8 cellular contexts compared by ENCODE assay signal in the genomic region with DNA sequence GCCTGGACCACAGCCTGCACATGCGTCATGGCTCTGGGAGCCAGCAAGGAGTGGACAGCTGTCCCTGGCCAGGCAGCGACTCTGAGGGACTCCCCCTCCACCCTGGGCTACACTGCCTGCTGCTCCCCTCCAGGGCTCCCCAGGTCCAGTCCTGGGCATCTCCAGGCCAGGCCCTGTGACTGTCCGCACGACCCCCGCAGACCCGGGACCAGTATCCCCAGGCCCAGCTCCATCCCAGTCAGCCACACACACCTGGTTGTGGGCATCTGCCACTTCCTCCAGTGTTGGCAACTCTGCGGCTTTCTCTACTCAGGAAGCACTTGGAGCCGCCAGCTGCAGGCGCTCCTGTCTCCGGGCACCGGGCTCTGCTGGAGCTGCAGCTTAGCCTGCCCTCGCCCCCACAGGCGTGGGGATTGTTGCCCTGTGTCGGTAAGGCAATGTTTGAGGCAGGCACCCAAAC. TPM values are rescaled to one million over a fixed set of nuclear protein-coding genes. Genes with fewer than 3 reads are reported as not detected.
DNase-seq lines count a peak whose midpoint lies in the region; ATAC-seq and TF ChIP-seq lines count a peak whose summit lies in the region.

No MANE protein-coding gene starts in this region.

- no peak for TF ChIP-seq CTCF in endodermal cell (conservative IDR thresholded peaks at IDR 0.05)
- TF ChIP-seq CTCF in natural killer cell (IDR thresholded peaks at IDR 0.05): no peak

- intact Hi-C loops in natural killer cell (cut with micrococcal nuclease): loop anchor here (1.0 kb wide), 2 partner anchors 32 to 52 kb away; partner anchors contain the start of genes EP400 and PUS1

- DNase-seq in AG20443 (ENCODE audit: low spot score) (peak; percentile 96), NT2/D1 (ENCODE audit: low read depth, low spot score) (no peak), endodermal cell (no peak), natural killer cell (no peak), SIG-M5 (lab: John Stamatoyannopoulos, UW) (no peak), DMS79 treated with DMSO at 0.1 percent for 48 hours (lab: John Stamatoyannopoulos, UW) (no peak), HuH-7 (ENCODE audit: low spot score) (no peak), COLO829 (ENCODE audit: low spot score) (no peak)

- peaks cover 14% of the 10 kb centered on the region for H3K36me3 ChIP-seq in NT2/D1 (ENCODE audit: insufficient read depth, insufficient read length, low read length)
- H3K36me3 ChIP-seq in endodermal cell (ENCODE audit: control insufficient read depth, insufficient read depth, low read length): peaks cover 23% of the 10 kb centered on the region

- peak overlapping the region; percentile 82 for H3K27ac Mint-ChIP-seq in endodermal cell
- peak overlapping the region; percentile 77 to 92 for H3K27ac Mint-ChIP-seq in natural killer cell

- H3K4me1 Mint-ChIP-seq in endodermal cell: peaks cover 11% of the 10 kb centered on the region
- H3K4me1 Mint-ChIP-seq in natural killer cell: peaks cover 0 to 36% of the 10 kb centered on the region in 2 donors

- H3K27me3 ChIP-seq in NT2/D1 (ENCODE audit: insufficient read depth, insufficient read length): no peaks in the 10 kb centered on the region
- H3K27me3 ChIP-seq in endodermal cell (ENCODE audit: control insufficient read depth, insufficient read depth, low read length, poor library complexity, severe bottlenecking): no peaks in the 10 kb centered on the region

- H3K9ac ChIP-seq in NT2/D1 (ENCODE audit: insufficient read length, low read depth): peak overlapping the region; percentile 85
- peak overlapping the region; percentile 69 for H3K9ac ChIP-seq in endodermal cell (ENCODE audit: extremely low read depth, low read length, poor library complexity, severe bottlenecking)

- 95 to 97% methylated on average over 12 to 14 of the region's 14 CpGs for WGBS in endodermal cell (ENCODE audit: insufficient coverage in 1 of 2, insufficient read length in 1 of 2), 2 experiments

- H3K4me3 Mint-ChIP-seq in endodermal cell (peak overlapping the region; percentile 79), natural killer cell (peak overlapping the region; percentile 88)

- ATAC-seq in natural killer cell: no peak

- H3K36me3 Mint-ChIP-seq in endodermal cell (ENCODE audit: low read depth): peaks cover 15% of the 10 kb centered on the region
- no peaks in the 10 kb centered on the region for H3K36me3 Mint-ChIP-seq in natural killer cell

- H3K27me3 Mint-ChIP-seq in endodermal cell (ENCODE audit: insufficient read depth) (no peaks in the 10 kb centered on the region), natural killer cell (ENCODE audit: low read depth in 2 of 2) (no peaks in the 10 kb centered on the region)

- H3K4me1 ChIP-seq in NT2/D1 (ENCODE audit: insufficient read depth, insufficient read length): peaks cover 31% of the 10 kb centered on the region
- H3K4me1 ChIP-seq in endodermal cell (ENCODE audit: control insufficient read depth, insufficient read depth, low read length): peaks cover 5% of the 10 kb centered on the region

- peak overlapping the region; percentile 52 for H3K4me3 ChIP-seq in NT2/D1 (ENCODE audit: insufficient read length, low read depth)
- H3K4me3 ChIP-seq in endodermal cell (ENCODE audit: low read length): peak overlapping the region; percentile 87

- H3K9me3 ChIP-seq in NT2/D1 (ENCODE audit: insufficient read depth, low read length) (no peaks in the 10 kb centered on the region), endodermal cell (ENCODE audit: control insufficient read depth, low read length) (no peaks in the 10 kb centered on the region)

- H3K27ac ChIP-seq in endodermal cell (ENCODE audit: low read depth, low read length): no peak overlapping the region

- H3K9me3 Mint-ChIP-seq in endodermal cell (no peaks in the 10 kb centered on the region), natural killer cell (no peaks in the 10 kb centered on the region)

RNA-seq across cellular contexts. Expression of gene ULK1, which starts 2.4 kb away (rescaled TPM):
- total RNA-seq in endodermal cell: 100 to 1,000 TPM in 1 of 2 donors, 10 to 100 TPM in 1; 68.0 to 104 TPM
- 50.3 TPM for polyA plus RNA-seq in endodermal cell (2013, experiment 1 of 2)
- polyA plus RNA-seq in endodermal cell (2013, experiment 2 of 2): 43.7 TPM
- total RNA-seq in natural killer cell: 100 to 1,000 TPM in 2 of 3 donors, 10 to 100 TPM in 1; 99.1 to 142 (median 123) TPM

RNA-seq across cellular contexts. Expression of gene PUS1, which starts 32.2 kb away (rescaled TPM):
- 10 to 100 TPM; 37.3 to 56.7 TPM for total RNA-seq in endodermal cell
- polyA plus RNA-seq in endodermal cell (2013, experiment 1 of 2): 20.6 TPM
- polyA plus RNA-seq in endodermal cell (2013, experiment 2 of 2): 15.2 TPM
- total RNA-seq in natural killer cell: 10 to 100 TPM; 16.9 to 21.9 (median 20.6) TPM

RNA-seq across cellular contexts. Expression of gene EP400, which starts 52.9 kb away (rescaled TPM):
- total RNA-seq in endodermal cell (10 to 100 TPM; 64.7 to 78.3 TPM), natural killer cell (10 to 100 TPM; 62.8 to 81.1 (median 80.1) TPM)
- polyA plus RNA-seq in endodermal cell (2013, experiment 1 of 2): 42.4 TPM
- 40.7 TPM for polyA plus RNA-seq in endodermal cell (2013, experiment 2 of 2)
